In genomic region chr12:108666326-108666995, GRCh38 we compare ENCODE assay signal across 9 cellular contexts. TPM values are rescaled to one million over a fixed set of nuclear protein-coding genes. Genes with fewer than 3 reads are reported as not detected.
DNase-seq lines count a peak whose midpoint lies in the region; ATAC-seq and TF ChIP-seq lines count a peak whose summit lies in the region.
"Had no signal": no experiment of that assay in that cellular context is flagged by ENCODE, and none has a peak within 500 bp of the region (broad histone marks: within the 10 kb centered on the region; RNA-seq: fewer than 3 reads in every experiment).

No MANE protein-coding gene starts in this region.

- H3K27ac Mint-ChIP-seq in memory B cell = peak overlapping the region; percentile 4

- no peaks in the 10 kb centered on the region for H3K4me1 ChIP-seq in colonic mucosa
- peaks cover 36 to 53% (median 42%) of the 10 kb centered on the region in 4 donors for H3K4me1 ChIP-seq in upper lobe of left lung

- WGBS in upper lobe of left lung, 2 donors = 38 to 40% methylated on average over 2 to 3 of the region's 3 CpGs

- H3K9ac ChIP-seq in colonic mucosa (ENCODE audit: low read depth in 2 of 2, low read length in 2 of 2) = peak overlapping the region in 1 of 2 donors; percentile 44

- no peak for TF ChIP-seq EP300 in upper lobe of left lung (IDR thresholded peaks at IDR 0.05)

- peaks cover 32% of the 10 kb centered on the region for H3K4me1 Mint-ChIP-seq in memory B cell

- TF ChIP-seq CTCF in colonic mucosa (IDR thresholded peaks at IDR 0.05) = no peak
- TF ChIP-seq CTCF in upper lobe of left lung (IDR thresholded peaks at IDR 0.05) = no peak

- H3K36me3 Mint-ChIP-seq in memory B cell = peaks cover 12% of the 10 kb centered on the region

- H3K9me3 ChIP-seq in colonic mucosa (no peaks in the 10 kb centered on the region), upper lobe of left lung (no peaks in the 10 kb centered on the region)

- H3K4me3 Mint-ChIP-seq in memory B cell = no peak overlapping the region

- ATAC-seq in memory B cell (ENCODE audit: low read depth) (no peak), upper lobe of left lung (ENCODE audit: low FRiP score in 2 of 2) (peak; percentile 19 to 22), HG03196 (IDR thresholded peaks at IDR 0.05; ENCODE audit: unreplicated experiment) (no peak), HG03432 (IDR thresholded peaks at IDR 0.05; ENCODE audit: unreplicated experiment) (no peak)

- H3K27me3 ChIP-seq in colonic mucosa = no peaks in the 10 kb centered on the region
- no peaks in the 10 kb centered on the region for H3K27me3 ChIP-seq in upper lobe of left lung

- no peak for TF ChIP-seq POLR2A in upper lobe of left lung (IDR thresholded peaks at IDR 0.05)

- H3K27ac ChIP-seq in colonic mucosa = peak overlapping the region; percentile 11
- peak overlapping the region in 3 of 4 donors; percentile 23 to 85 (median 64) for H3K27ac ChIP-seq in upper lobe of left lung

- H3K4me3 ChIP-seq in colonic mucosa (no peak overlapping the region), upper lobe of left lung (no peak overlapping the region)

- intact Hi-C loops in colonic mucosa (cut with DNase I) = loop anchor here (10.0 kb wide), 1 partner anchor 428 kb away; the partner anchor contains the start of genes ALKBH2 and UNG

- no peaks in the 10 kb centered on the region for H3K27me3 Mint-ChIP-seq in memory B cell

- peak; percentile 26 for DNase-seq in NCI-H1092 treated with DMSO at 0.1 percent for 48 hours (lab: John Stamatoyannopoulos, UW)
- no peak for DNase-seq in NCI-H1092 (lab: John Stamatoyannopoulos, UW)
- DNase-seq in colonic mucosa = no peak
- no peak for DNase-seq in memory B cell (ENCODE audit: low spot score in 2 of 2)
- no peak for DNase-seq in upper lobe of left lung
- no peak for DNase-seq in GF-D8 (lab: John Stamatoyannopoulos, UW)
- DNase-seq: NCI-H526 treated with DMSO at 0.1 percent for 48 hours had no signal

- H3K9me3 Mint-ChIP-seq in memory B cell = no peaks in the 10 kb centered on the region

- H3K36me3 ChIP-seq in colonic mucosa (no peaks in the 10 kb centered on the region), upper lobe of left lung (peaks cover 0 to 5% (median 0%) of the 10 kb centered on the region in 4 donors)

RNA-seq across cellular contexts. Expression of gene SELPLG, which starts 32.8 kb away (rescaled TPM):
- 1 to 10 TPM; 2.5 to 4.4 TPM for total RNA-seq in colonic mucosa
- 10 to 100 TPM; 25.2 to 71.4 (median 42.5) TPM for total RNA-seq in upper lobe of left lung

Comparison
In these comparisons a context has a peak if more than half of its experiments do, and no peak if none do; other contexts are left out.
1. ATAC-seq: peak in upper lobe of left lung (2 of 2); none in memory B cell (single experiment), HG03196 (single experiment) and HG03432 (single experiment).
2. RNA of gene SELPLG, which starts 32.8 kb away (total RNA-seq): 25.2 to 71.4 TPM in upper lobe of left lung; 2.5 to 4.4 TPM in colonic mucosa; every median in the first group is over 4 times any median in the second.